In genomic region chr6:22149081-22149480, GRCh38 we compare ENCODE assay signal across 12 cellular contexts.
A peak's percentile ranks its signal among the peaks of the same experiment; 100 is the strongest.
DNase-seq lines count a peak whose midpoint lies in the region; ATAC-seq, FAIRE-seq and TF ChIP-seq lines count a peak whose summit lies in the region.
"Had no signal": no experiment of that assay in that cellular context is flagged by ENCODE, and none has a peak within 500 bp of the region (broad histone marks: within the 10 kb centered on the region; RNA-seq: fewer than 3 reads in every experiment).

No MANE protein-coding gene starts in this region.

- TF ChIP-seq CTCF in IMR-90 (conservative IDR thresholded peaks at IDR 0.05; ENCODE audit: low read depth, low read length) (no peak), OCI-LY1 (IDR thresholded peaks at IDR 0.05; ENCODE audit: low read length) (no peak), kidney (IDR thresholded peaks at IDR 0.05; ENCODE audit: borderline replicate concordance, extremely low read depth, insufficient read depth) (no peak)

- H3K27ac ChIP-seq in IMR-90 (ENCODE audit: insufficient read depth, low read length) (peak overlapping the region; percentile 70), OCI-LY1 (ENCODE audit: low read depth, low read length, poor library complexity, severe bottlenecking) (peak overlapping the region; percentile 57), kidney (ENCODE audit: low read depth in 2 of 2, low read length in 2 of 2) (peak overlapping the region in 1 of 2 donors; percentile 16)

- peak overlapping the region; percentile 73 for H3K9ac ChIP-seq in IMR-90 (ENCODE audit: low read depth, low read length)
- no peak overlapping the region for H3K9ac ChIP-seq in OCI-LY1 (ENCODE audit: low read length)
- no peak overlapping the region for H3K9ac ChIP-seq in kidney (ENCODE audit: low read length in 2 of 2)

- peak overlapping the region; percentile 80 for H2BK5ac ChIP-seq in IMR-90 (ENCODE audit: low read depth, low read length, poor library complexity, severe bottlenecking)

- H3K9me3 ChIP-seq in IMR-90 (ENCODE audit: control insufficient read depth, insufficient read depth, low read length) (no peaks in the 10 kb centered on the region), OCI-LY1 (ENCODE audit: low read length) (no peaks in the 10 kb centered on the region), kidney (ENCODE audit: control insufficient read depth in 1 of 2, low read length in 2 of 2) (no peaks in the 10 kb centered on the region)

- H3K4me1 ChIP-seq in IMR-90 (ENCODE audit: control insufficient read depth, insufficient read depth, low read length) (peaks cover 22% of the 10 kb centered on the region), OCI-LY1 (ENCODE audit: insufficient read depth, low read length, severe bottlenecking) (peaks cover 80% of the 10 kb centered on the region), kidney (ENCODE audit: control insufficient read depth in 1 of 2, insufficient read depth in 1 of 2, low read depth in 1 of 2, low read length in 2 of 2) (peaks cover 29 to 32% of the 10 kb centered on the region in 2 donors)

- H2BK20ac ChIP-seq in IMR-90 (ENCODE audit: low read depth, low read length) = peak overlapping the region; percentile 95

- no peaks in the 10 kb centered on the region for H3K79me2 ChIP-seq in OCI-LY1 (ENCODE audit: insufficient read depth, low read length)

- TF ChIP-seq POLR2A in IMR-90 (IDR thresholded peaks at IDR 0.05; ENCODE audit: low read depth, low read length) = no peak

- H2AK9ac ChIP-seq in IMR-90 (replicated peaks; ENCODE audit: low read depth, low read length, poor library complexity) = no peak overlapping the region

- H3K4me3 ChIP-seq in IMR-90 (ENCODE audit: insufficient read depth, low read depth, low read length) (no peak overlapping the region), OCI-LY1 (ENCODE audit: low read depth, low read length, poor library complexity, severe bottlenecking) (no peak overlapping the region), kidney (ENCODE audit: low read length in 2 of 2) (peak overlapping the region; percentile 13 to 28), H7 (ENCODE audit: insufficient read depth, low read depth, low read length) (no peak overlapping the region)

- H4K91ac ChIP-seq in IMR-90 (ENCODE audit: insufficient read depth, low read depth, low read length) = peak overlapping the region; percentile 93

- H2BK15ac ChIP-seq in IMR-90 (ENCODE audit: low read depth, low read length) = peak overlapping the region; percentile 85; the same call in 1 of the 3 replicates

- peak overlapping the region; percentile 68 for H3K4me2 ChIP-seq in IMR-90 (ENCODE audit: low read depth, low read length)
- peak overlapping the region; percentile 19; the same call in 1 of the 2 replicates for H3K4me2 ChIP-seq in OCI-LY1 (ENCODE audit: low read length)

- CTCF ChIA-PET in IMR-90 (lab: Yijun Ruan, JAX) = interaction anchor here (0.6 to 0.9 kb wide), 2 partner anchors 110 to 636 kb away, joined by 3 read pairs; no protein-coding TSS in a partner anchor

- peak overlapping the region; percentile 64 for H3K23ac ChIP-seq in IMR-90 (ENCODE audit: low read depth, low read length)

- H4K20me1 ChIP-seq in IMR-90 (ENCODE audit: insufficient read depth, low read length) (no peaks in the 10 kb centered on the region), OCI-LY1 (ENCODE audit: insufficient read depth, low read length) (no peaks in the 10 kb centered on the region)

- H2AFZ ChIP-seq in IMR-90 (replicated peaks; ENCODE audit: low read length, poor library complexity) (peak overlapping the region; percentile 68), OCI-LY1 (ENCODE audit: low read length) (no peak overlapping the region)

- no peaks in the 10 kb centered on the region for H3K27me3 ChIP-seq in IMR-90 (ENCODE audit: control insufficient read depth, insufficient read depth, low read length)
- no peaks in the 10 kb centered on the region for H3K27me3 ChIP-seq in OCI-LY1 (ENCODE audit: insufficient read depth, low read length)
- no peaks in the 10 kb centered on the region for H3K27me3 ChIP-seq in H7 (ENCODE audit: control insufficient read depth, insufficient read depth, low read length)

- peak overlapping the region; percentile 37 for H3K56ac ChIP-seq in IMR-90 (ENCODE audit: extremely low read depth, insufficient read depth, low read length)

- H3K14ac ChIP-seq in IMR-90 (replicated peaks; ENCODE audit: low read depth, low read length) = peak overlapping the region; percentile 78

- dilution Hi-C loops in IMR-90 (cut with HindIII; ENCODE audit: low sequenced_read_pairs, unreplicated experiment) = no loop called here

- in situ Hi-C loops in IMR-90 (cut with MboI; ENCODE audit: low sequenced_read_pairs) = loop anchor here (10.0 to 25.0 kb wide), 2 partner anchors 554 to 1587 kb away; partner anchors contain the start of gene SOX4

- no peaks in the 10 kb centered on the region for H3K9me2 ChIP-seq in OCI-LY1 (ENCODE audit: low read depth, low read length)

- H3K18ac ChIP-seq in IMR-90 (ENCODE audit: low read depth, low read length) = peak overlapping the region; percentile 100

- H3F3A ChIP-seq in OCI-LY1 (ENCODE audit: insufficient read depth, low read length) = no peaks in the 10 kb centered on the region

- no CpG with 5 or more reads among the region's 4 CpGs for WGBS in IMR-90 (ENCODE audit: extremely low coverage in 2 of 2, insufficient read length in 1 of 2), 2 experiments

- H3K79me1 ChIP-seq in IMR-90 (ENCODE audit: low read depth in 1 of 2, low read length in 2 of 2) = 0 out of 4 replicates have a peak, but pooled peaks cover 0 to 3% of the 10 kb centered on the region in 2 experiments

- POLR2A ChIA-PET in IMR-90 (lab: Charles Lee; ENCODE audit: unreplicated experiment) = interaction anchor here (4.8 kb wide), 1 partner anchor 554 kb away, joined by 36 read pairs; the partner anchor contains the start of gene SOX4

- peak overlapping the region; percentile 91 for H2AK5ac ChIP-seq in IMR-90 (ENCODE audit: low read depth, low read length)

- H2BK120ac ChIP-seq in IMR-90 (ENCODE audit: low read depth, low read length) = peak overlapping the region; percentile 94

- intact Hi-C loops in IMR-90 (cut with micrococcal nuclease) = loop anchor here (1.0 to 10.0 kb wide), 11 partner anchors 98 to 1584 kb away; no protein-coding TSS in a partner anchor
- intact Hi-C loops in kidney (cut with DNase I) = no loop called here

- DNase-seq in Ammon's horn (ENCODE audit: low spot score) (peak; percentile 71), IMR-90 (no peak), kidney (no peak), RPMI8226 (no peak), H7 (no peak)
- DNase-seq in NK-92 treated with Interleukin-12 subunit alpha and Interleukin-12 subunit beta, amount 100 ng/mL, for 24 hours (lab: John Stamatoyannopoulos, UW) = no peak
- DNase-seq: activated CD8-positive, alpha-beta memory T cell treated with anti-CD3 and anti-CD28 coated beads for 24 hours; activated naive CD8-positive, alpha-beta T cell treated with anti-CD3 and anti-CD28 coated beads, Interleukin-2, amount 50 U/mL, for 24 hours; effector memory CD8-positive, alpha-beta T cell; NCI-H187 had no signal

- BruUV-seq in IMR-90 (replicated peaks; lab: Mats Ljungman, UMichigan) = no TSS peak

- ATAC-seq in IMR-90 (ENCODE audit: low read depth) = no peak
- ATAC-seq in GM18861 (IDR thresholded peaks at IDR 0.05; ENCODE audit: unreplicated experiment) = no peak
- ATAC-seq: effector memory CD8-positive, alpha-beta T cell had no signal

- peaks cover 12% of the 10 kb centered on the region; the same call in 1 of the 2 replicates for H3K9me1 ChIP-seq in IMR-90 (ENCODE audit: insufficient read depth, low read length)

- peak overlapping the region; percentile 77 to 86; a peak in 3 of 4 replicates for H4K8ac ChIP-seq in IMR-90 (ENCODE audit: low read depth in 2 of 2, low read length in 2 of 2)

- H3K36me3 ChIP-seq in IMR-90 (ENCODE audit: control insufficient read depth, insufficient read depth, low read length) (no peaks in the 10 kb centered on the region), OCI-LY1 (ENCODE audit: insufficient read depth, low read length) (no peaks in the 10 kb centered on the region), kidney (ENCODE audit: control insufficient read depth in 1 of 2, insufficient read depth in 2 of 2, low read length in 2 of 2) (no peaks in the 10 kb centered on the region), H7 (replicated peaks; ENCODE audit: control insufficient read depth, insufficient read depth, low read length) (no peaks in the 10 kb centered on the region)

- H3K4ac ChIP-seq in IMR-90 (ENCODE audit: low read depth, low read length) = peak overlapping the region; percentile 89

- no peak for FAIRE-seq in kidney (lab: Jason Lieb, UNC)

- no peak for TF ChIP-seq RAD21 in IMR-90 (IDR thresholded peaks at IDR 0.05; ENCODE audit: low read length)

- H4K5ac ChIP-seq in IMR-90 (ENCODE audit: low read depth, low read length) = peak overlapping the region; percentile 99

TF ChIP-seq in IMR-90, 13 proteins besides CTCF, POLR2A, EP300 and RAD21 (continues in another document):
- TF ChIP-seq, protein P1, sequence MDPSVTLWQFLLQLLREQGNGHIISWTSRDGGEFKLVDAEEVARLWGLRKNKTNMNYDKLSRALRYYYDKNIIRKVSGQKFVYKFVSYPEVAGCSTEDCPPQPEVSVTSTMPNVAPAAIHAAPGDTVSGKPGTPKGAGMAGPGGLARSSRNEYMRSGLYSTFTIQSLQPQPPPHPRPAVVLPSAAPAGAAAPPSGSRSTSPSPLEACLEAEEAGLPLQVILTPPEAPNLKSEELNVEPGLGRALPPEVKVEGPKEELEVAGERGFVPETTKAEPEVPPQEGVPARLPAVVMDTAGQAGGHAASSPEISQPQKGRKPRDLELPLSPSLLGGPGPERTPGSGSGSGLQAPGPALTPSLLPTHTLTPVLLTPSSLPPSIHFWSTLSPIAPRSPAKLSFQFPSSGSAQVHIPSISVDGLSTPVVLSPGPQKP (IDR thresholded peaks at IDR 0.05; ENCODE audit: borderline replicate concordance, low read depth, low read length) = no peak
- TF ChIP-seq NFE2L2 (IDR thresholded peaks at IDR 0.05; ENCODE audit: low read depth, low read length) = no peak
- no peak for TF ChIP-seq BHLHE40 (IDR thresholded peaks at IDR 0.05; ENCODE audit: low read depth, low read length)
- no peak for TF ChIP-seq RCOR1 (IDR thresholded peaks at IDR 0.05; ENCODE audit: insufficient replicate concordance, low read length)
- no peak for TF ChIP-seq MAZ (IDR thresholded peaks at IDR 0.05; ENCODE audit: borderline replicate concordance, low read depth, low read length)
- TF ChIP-seq SMC3 (IDR thresholded peaks at IDR 0.05; ENCODE audit: low read depth, low read length) = no peak
- TF ChIP-seq MXI1 (IDR thresholded peaks at IDR 0.05; ENCODE audit: borderline replicate concordance, low read depth, low read length) = no peak
- TF ChIP-seq RFX5 (IDR thresholded peaks at IDR 0.05; ENCODE audit: low read depth, low read length) = no peak
- TF ChIP-seq CHD1 (IDR thresholded peaks at IDR 0.05; ENCODE audit: low read depth, low read length) = no peak
- no peak for TF ChIP-seq CEBPB (IDR thresholded peaks at IDR 0.05; ENCODE audit: low read depth, low read length)
- no peak for TF ChIP-seq MAFK (IDR thresholded peaks at IDR 0.05; ENCODE audit: low read depth, low read length)
- TF ChIP-seq FOS (IDR thresholded peaks at IDR 0.05; ENCODE audit: low read depth, low read length) = no peak

Comparison
In these comparisons a context has a peak if more than half of its experiments do, and no peak if none do; other contexts are left out.
1. H3K4me3 ChIP-seq: peak in kidney (2 of 2); none in IMR-90 (single experiment), OCI-LY1 (single experiment) and H7 (single experiment).